8 cellular contexts compared by ENCODE assay signal in the genomic region with DNA sequence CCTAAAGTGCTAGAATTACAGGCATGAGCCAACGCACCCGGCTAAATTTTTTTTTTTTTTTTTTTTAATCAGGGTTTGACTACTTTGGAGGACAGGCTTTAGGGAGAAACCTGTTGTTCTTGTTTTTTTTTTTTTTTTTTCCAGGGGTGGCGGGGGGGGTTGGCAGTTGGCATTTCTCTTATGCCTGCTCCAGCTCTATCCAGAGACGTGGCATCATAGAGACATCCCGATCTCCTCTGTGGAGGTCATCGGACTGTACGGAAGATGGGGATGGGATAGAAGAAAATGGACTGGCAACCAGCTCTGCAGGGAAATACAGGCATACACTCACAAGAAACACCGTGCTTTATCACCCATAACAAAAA.
DNase-seq lines count a peak whose midpoint lies in the region; ATAC-seq and TF ChIP-seq lines count a peak whose summit lies in the region.

No MANE protein-coding gene starts in this region.

- H3K9ac ChIP-seq in H9 (ENCODE audit: extremely low read depth, insufficient read length, low read length) (no peak overlapping the region), skeletal muscle satellite cell (ENCODE audit: low read depth, low read length) (peak overlapping the region; percentile 71), endodermal cell (ENCODE audit: extremely low read depth, low read length, poor library complexity, severe bottlenecking) (no peak overlapping the region)

- H3K27ac ChIP-seq in H9 (ENCODE audit: insufficient read length, low read depth, low read length) (no peak overlapping the region), foreskin keratinocyte (no peak overlapping the region), endodermal cell (ENCODE audit: low read depth, low read length) (no peak overlapping the region), uterus (peak overlapping the region in 1 of 2 donors; percentile 40)

- no peak overlapping the region for H2BK12ac ChIP-seq in H9 (ENCODE audit: insufficient read length, low read depth, low read length)

- H3K23me2 ChIP-seq in H9 (ENCODE audit: insufficient read length, low read depth, low read length, poor library complexity, severe bottlenecking) = no peaks in the 10 kb centered on the region

- H4K5ac ChIP-seq in H9 (ENCODE audit: insufficient read length, low read depth, low read length) = no peak overlapping the region

- WGBS in H9 (ENCODE audit: extremely low coverage, insufficient read length, low lambda C conversion rate) = no CpG with 5 or more reads among the region's 8 CpGs
- WGBS in endodermal cell (ENCODE audit: insufficient coverage in 1 of 2, insufficient read length in 1 of 2), 2 experiments = 94% methylated on average over 8 of the region's 8 CpGs; no CpG with 5 or more reads in 1 of the 2 experiments

- ATAC-seq in foreskin keratinocyte = peak; percentile 27

- no peak overlapping the region for H2BK20ac ChIP-seq in H9 (ENCODE audit: low read depth, low read length, poor library complexity, severe bottlenecking)

- no peaks in the 10 kb centered on the region; a peak in 1 of 5 replicates for H3K9me3 Mint-ChIP-seq in H9
- no peaks in the 10 kb centered on the region for H3K9me3 Mint-ChIP-seq in endodermal cell

- H3K4me1 Mint-ChIP-seq in H9 (peaks cover 5 to 7% of the 10 kb centered on the region in 2 experiments; a peak in 2 of 4 replicates), endodermal cell (peaks cover 13% of the 10 kb centered on the region)

- no peaks in the 10 kb centered on the region for H4K20me1 ChIP-seq in H9 (ENCODE audit: control insufficient read depth, insufficient read depth, insufficient read length)

- H3K36me3 ChIP-seq in skeletal muscle satellite cell (ENCODE audit: insufficient read depth, low read length) (peaks cover 4% of the 10 kb centered on the region), endodermal cell (ENCODE audit: control insufficient read depth, insufficient read depth, low read length) (no peaks in the 10 kb centered on the region), uterus (no peaks in the 10 kb centered on the region)

- H3K36me3 Mint-ChIP-seq in H9 (ENCODE audit: insufficient read depth in 1 of 3, low read depth in 3 of 3) (peaks cover 0 to 6% (median 0%) of the 10 kb centered on the region in 3 experiments; a peak in 5 of 7 replicates), endodermal cell (ENCODE audit: low read depth) (no peaks in the 10 kb centered on the region)

- H3K27ac Mint-ChIP-seq in H9 = peak overlapping the region in 2 of 3 experiments; percentile 82 to 89; a peak in 4 of 7 replicates
- H3K27ac Mint-ChIP-seq in endodermal cell = no peak overlapping the region

- no peak overlapping the region for H3K56ac ChIP-seq in H9 (ENCODE audit: insufficient read length, low read depth, low read length)

- H3K4me3 Mint-ChIP-seq in H9 = no peak overlapping the region
- no peak overlapping the region for H3K4me3 Mint-ChIP-seq in endodermal cell

- H3K4me3 ChIP-seq in WI38 (ENCODE audit: low read depth, low read length) = peak overlapping the region; percentile 17
- H3K4me3 ChIP-seq in skeletal muscle satellite cell (ENCODE audit: low read length) = peak overlapping the region; percentile 61
- no peak overlapping the region for H3K4me3 ChIP-seq in endodermal cell (ENCODE audit: low read length)
- H3K4me3 ChIP-seq in uterus = peak overlapping the region in 1 of 2 donors; percentile 16

- H3T11ph ChIP-seq in H9 (ENCODE audit: low read length) = no peak overlapping the region

- no peak overlapping the region for H2AK5ac ChIP-seq in H9 (ENCODE audit: insufficient read length, low read length)

- no peak overlapping the region for H3K18ac ChIP-seq in H9 (ENCODE audit: insufficient read length, low read depth, low read length)

- DNase-seq in H9 = no peak
- DNase-seq in foreskin keratinocyte = no peak
- DNase-seq in NCI-H1092 treated with DMSO at 0.1 percent for 48 hours (lab: John Stamatoyannopoulos, UW) = no peak
- DNase-seq in endodermal cell = no peak
- DNase-seq in uterus = no peak
- DNase-seq in NCI-H2107 (lab: John Stamatoyannopoulos, UW) = no peak

- H3K4me2 ChIP-seq in H9 (ENCODE audit: insufficient read depth, insufficient read length, low read length) = no peak overlapping the region
- H3K4me2 ChIP-seq in skeletal muscle satellite cell (ENCODE audit: low read length) = peak overlapping the region; percentile 81

- H2BK120ac ChIP-seq in H9 (ENCODE audit: low read depth, low read length, poor library complexity, severe bottlenecking) = no peak overlapping the region

- H3K27me3 ChIP-seq in H9 (ENCODE audit: insufficient read depth, low read length) = no peaks in the 10 kb centered on the region
- no peaks in the 10 kb centered on the region for H3K27me3 ChIP-seq in foreskin keratinocyte
- H3K27me3 ChIP-seq in skeletal muscle satellite cell (ENCODE audit: control insufficient read depth, insufficient read depth, low read length) = no peaks in the 10 kb centered on the region
- H3K27me3 ChIP-seq in endodermal cell (ENCODE audit: control insufficient read depth, insufficient read depth, low read length, poor library complexity, severe bottlenecking) = no peaks in the 10 kb centered on the region
- H3K27me3 ChIP-seq in uterus = no peaks in the 10 kb centered on the region

- H3K79me1 ChIP-seq in H9 (ENCODE audit: insufficient read depth, low read depth, low read length, poor library complexity, severe bottlenecking) = no peaks in the 10 kb centered on the region

- H2BK5ac ChIP-seq in H9 (ENCODE audit: insufficient read length, low read length) = no peak overlapping the region

- no peaks in the 10 kb centered on the region for H3K79me2 ChIP-seq in H9 (ENCODE audit: insufficient read depth, low read length)

- intact Hi-C loops in uterus (cut with DNase I; ENCODE audit: low total_unique reads) = no loop called here

- H2AFZ ChIP-seq in H9 (ENCODE audit: low read length) = no peak overlapping the region

- H3K4me1 ChIP-seq in H9 (ENCODE audit: insufficient read depth, low read length) (no peaks in the 10 kb centered on the region; the same call in 1 of the 2 replicates), foreskin keratinocyte (peaks cover 18% of the 10 kb centered on the region), skeletal muscle satellite cell (ENCODE audit: control insufficient read depth, insufficient read depth, low read length) (peaks cover 59% of the 10 kb centered on the region), endodermal cell (ENCODE audit: control insufficient read depth, insufficient read depth, low read length) (no peaks in the 10 kb centered on the region), uterus (no peaks in the 10 kb centered on the region)

- no peak overlapping the region for H2BK15ac ChIP-seq in H9 (ENCODE audit: low read depth, low read length)

- H3K9me3 ChIP-seq in H9 (ENCODE audit: control insufficient read depth, low read depth, low read length) (no peaks in the 10 kb centered on the region), skeletal muscle satellite cell (replicated peaks; ENCODE audit: low read length) (no peaks in the 10 kb centered on the region), endodermal cell (ENCODE audit: control insufficient read depth, low read length) (no peaks in the 10 kb centered on the region), uterus (no peaks in the 10 kb centered on the region)

- TF ChIP-seq CTCF in H9 (conservative IDR thresholded peaks at IDR 0.05) (no peak), WI38 (IDR thresholded peaks at IDR 0.05; ENCODE audit: low read depth, low read length) (no peak), foreskin keratinocyte (conservative IDR thresholded peaks at IDR 0.05) (no peak), endodermal cell (conservative IDR thresholded peaks at IDR 0.05) (no peak), uterus (IDR thresholded peaks at IDR 0.05) (no peak)

- H3K27me3 Mint-ChIP-seq in H9 (ENCODE audit: low read depth) (no peaks in the 10 kb centered on the region), endodermal cell (ENCODE audit: insufficient read depth) (no peaks in the 10 kb centered on the region)

- no peak overlapping the region for H4K8ac ChIP-seq in H9 (replicated peaks; ENCODE audit: insufficient read length, low read depth, low read length)

- no peak overlapping the region for H3K23ac ChIP-seq in H9 (ENCODE audit: insufficient read length, low read depth, low read length)

- H4K91ac ChIP-seq in H9 (ENCODE audit: insufficient read length, low read depth, low read length) = no peak overlapping the region

- no peak overlapping the region for H3K14ac ChIP-seq in H9 (ENCODE audit: insufficient read depth, low read length)

- TF ChIP-seq POLR2A in uterus (IDR thresholded peaks at IDR 0.05) = no peak

- H3K4ac ChIP-seq in H9 (ENCODE audit: low read depth, low read length) = no peak overlapping the region
